ENCODE assay signal across 10 cellular contexts in the genomic region with DNA sequence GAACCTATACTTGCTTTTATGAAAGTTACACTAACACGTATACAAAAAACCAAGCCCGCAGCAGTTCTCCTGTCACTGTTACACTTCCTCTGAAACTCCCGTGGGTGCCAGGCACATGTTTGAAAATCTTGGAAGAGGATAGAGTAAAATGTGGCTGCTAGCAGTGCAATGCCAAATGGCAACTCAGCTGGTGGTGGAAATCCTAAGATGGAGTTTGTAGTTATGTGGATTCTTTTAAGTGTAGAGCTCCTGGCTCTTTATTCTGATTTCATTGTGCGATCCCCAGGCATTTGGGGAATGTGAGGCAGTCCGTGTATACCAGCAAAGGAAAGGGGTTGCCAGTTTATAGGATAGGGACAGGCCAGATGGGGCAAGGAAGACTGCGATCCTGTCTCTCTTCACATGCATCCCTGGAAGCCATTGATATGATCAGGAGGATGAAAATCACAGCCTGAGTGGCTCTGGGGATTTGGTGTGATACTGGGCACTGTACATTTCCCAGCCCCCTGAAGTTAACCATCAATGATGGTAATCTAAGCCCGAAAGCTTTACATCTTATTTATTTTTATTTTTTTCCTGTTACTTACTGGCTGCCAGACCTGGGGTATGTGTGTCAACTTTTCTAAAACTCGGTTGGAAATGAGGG. TPM values are rescaled to one million over a fixed set of nuclear protein-coding genes. Genes with fewer than 3 reads are reported as not detected.
DNase-seq lines count a peak whose midpoint lies in the region; ATAC-seq and TF ChIP-seq lines count a peak whose summit lies in the region.
"Had no signal": no experiment of that assay in that cellular context is flagged by ENCODE, and none has a peak within 500 bp of the region (broad histone marks: within the 10 kb centered on the region; RNA-seq: fewer than 3 reads in every experiment).

No MANE protein-coding gene starts in this region.

- DNase-seq in heart right ventricle (no peak), cardiac septum (ENCODE audit: low spot score) (no peak), astrocyte of the cerebellum (ENCODE audit: low read depth) (no peak), inferior parietal cortex (ENCODE audit: extremely low spot score) (peak; percentile 5), mucosa of descending colon (no peak)
- DNase-seq in activated naive CD4-positive, alpha-beta T cell treated with anti-CD3 and anti-CD28 coated beads, Interleukin-2, amount 50 U/mL, for 16 hours, result no peak
- no peak for DNase-seq in naive thymus-derived CD4-positive, alpha-beta T cell
- DNase-seq: activated gamma-delta T cell treated with Interleukin-2 at 50 U/mL for 16 hours; CD4-positive, alpha-beta memory T cell had no signal

- CTCF ChIA-PET in naive thymus-derived CD4-positive, alpha-beta T cell (lab: Charles Lee), result no interaction called here

- peaks cover 0 to 37% (median 25%) of the 10 kb centered on the region in 7 donors for H3K27me3 ChIP-seq in heart right ventricle
- no peaks in the 10 kb centered on the region for H3K27me3 ChIP-seq in naive thymus-derived CD4-positive, alpha-beta T cell (ENCODE audit: control insufficient read depth in 2 of 2, insufficient read depth in 2 of 2, low read length in 2 of 2)

- intact Hi-C loops in heart right ventricle (cut with DNase I) (no loop called here), cardiac septum (cut with DNase I) (no loop called here), mucosa of descending colon (cut with DNase I, micrococcal nuclease) (no loop called here)
- intact Hi-C loops in naive thymus-derived CD4-positive, alpha-beta T cell (cut with micrococcal nuclease), result no loop called here

- POLR2A ChIA-PET in naive thymus-derived CD4-positive, alpha-beta T cell (lab: Charles Lee), result no interaction called here

- no peak overlapping the region for H3K27ac Mint-ChIP-seq in naive thymus-derived CD4-positive, alpha-beta T cell
- H3K27ac Mint-ChIP-seq: CD4-positive, alpha-beta memory T cell had no signal

- H3K27ac ChIP-seq in heart right ventricle (no peak overlapping the region), urinary bladder (ENCODE audit: low read depth) (no peak overlapping the region)
- H3K27ac ChIP-seq in naive thymus-derived CD4-positive, alpha-beta T cell (ENCODE audit: low read depth, low read length), result no peak overlapping the region

- H3K4me1 Mint-ChIP-seq in naive thymus-derived CD4-positive, alpha-beta T cell, result peaks cover 0 to 10% (median 0%) of the 10 kb centered on the region in 7 donors

- in situ Hi-C loops in astrocyte of the cerebellum (cut with HindIII; ENCODE audit: low sequenced_read_pairs), result no loop called here

- H3K9me3 ChIP-seq in heart right ventricle (peaks cover 0 to under 1% (median 0%) of the 10 kb centered on the region in 11 donors), mucosa of descending colon (no peaks in the 10 kb centered on the region)
- no peaks in the 10 kb centered on the region for H3K9me3 ChIP-seq in naive thymus-derived CD4-positive, alpha-beta T cell (ENCODE audit: control insufficient read depth in 2 of 3, low read length in 3 of 3)

- H3K4me1 ChIP-seq in heart right ventricle, result peaks cover 0 to 19% (median 7%) of the 10 kb centered on the region in 9 donors
- peaks cover 2% of the 10 kb centered on the region for H3K4me1 ChIP-seq in urinary bladder (ENCODE audit: insufficient read depth)
- H3K4me1 ChIP-seq in naive thymus-derived CD4-positive, alpha-beta T cell (ENCODE audit: control insufficient read depth in 2 of 2, insufficient read depth in 2 of 2, low read length in 2 of 2), result no peaks in the 10 kb centered on the region
- peaks cover 4% of the 10 kb centered on the region for H3K4me1 ChIP-seq in mucosa of descending colon (ENCODE audit: low read depth)

- ATAC-seq in heart right ventricle (no peak), mucosa of descending colon (no peak)
- ATAC-seq in naive thymus-derived CD4-positive, alpha-beta T cell, result no peak

- peak overlapping the region in 7 of 10 donors; percentile 35 to 64 (median 55) for H3K4me3 ChIP-seq in heart right ventricle
- H3K4me3 ChIP-seq in astrocyte of the cerebellum (ENCODE audit: low read depth, low read length), result peak overlapping the region; percentile 78
- H3K4me3 ChIP-seq in urinary bladder (ENCODE audit: low read depth, low read length), result peak overlapping the region; percentile 53
- no peak overlapping the region for H3K4me3 ChIP-seq in naive thymus-derived CD4-positive, alpha-beta T cell (ENCODE audit: low read length)
- no peak overlapping the region for H3K4me3 ChIP-seq in mucosa of descending colon

- H3K36me3 ChIP-seq in heart right ventricle (no peaks in the 10 kb centered on the region), urinary bladder (ENCODE audit: insufficient read depth) (no peaks in the 10 kb centered on the region), mucosa of descending colon (ENCODE audit: low read depth) (no peaks in the 10 kb centered on the region)
- H3K36me3 ChIP-seq in naive thymus-derived CD4-positive, alpha-beta T cell (ENCODE audit: control insufficient read depth in 2 of 3, insufficient read depth in 3 of 3, low read length in 3 of 3), result no peaks in the 10 kb centered on the region

- no peak overlapping the region for H3K4me3 Mint-ChIP-seq in naive thymus-derived CD4-positive, alpha-beta T cell

- H3K36me3 Mint-ChIP-seq in naive thymus-derived CD4-positive, alpha-beta T cell, result peaks cover 0 to 4% (median 0%) of the 10 kb centered on the region in 5 donors
- H3K36me3 Mint-ChIP-seq: CD4-positive, alpha-beta memory T cell had no signal

- H3K9me3 Mint-ChIP-seq in naive thymus-derived CD4-positive, alpha-beta T cell, result peaks cover 0 to 5% (median 0%) of the 10 kb centered on the region in 11 donors

- WGBS in heart right ventricle, 2 donors, result 54 to 57% methylated on average over 8 of the region's 8 CpGs
- 54% methylated on average over 8 of the region's 8 CpGs for WGBS in urinary bladder

- no peak for TF ChIP-seq CTCF in heart right ventricle (IDR thresholded peaks at IDR 0.05)
- no peak for TF ChIP-seq CTCF in astrocyte of the cerebellum (IDR thresholded peaks at IDR 0.05; ENCODE audit: low read depth, low read length, missing control alignments)
- TF ChIP-seq CTCF in mucosa of descending colon (IDR thresholded peaks at IDR 0.05), result no peak

- H3K27me3 Mint-ChIP-seq in naive thymus-derived CD4-positive, alpha-beta T cell, result peaks cover 29 to 51% (median 36%) of the 10 kb centered on the region in 5 donors

RNA-seq across cellular contexts. Expression of gene STAC, which starts 1.1 kb away (rescaled TPM):
- 1 to 10 TPM in 2 of 10 donors, under 1 TPM in 8; 0.13 to 1.5 (median 0.55) TPM for total RNA-seq in heart right ventricle
- under 1 TPM; 0.28 to 0.29 TPM for polyA plus RNA-seq in heart right ventricle
- total RNA-seq in cardiac septum, result 0.51 TPM
- 8.9 TPM for total RNA-seq in urinary bladder
- 1.5 TPM for polyA plus RNA-seq in urinary bladder
- under 1 TPM in 1 of 5 experiments, not detected in 4; 0.22 TPM for total RNA-seq in naive thymus-derived CD4-positive, alpha-beta T cell
- polyA plus RNA-seq in naive thymus-derived CD4-positive, alpha-beta T cell, result not detected
- total RNA-seq in mucosa of descending colon, result 1 to 10 TPM in 1 of 3 donors, under 1 TPM in 1, not detected in 1; 0.43 to 4.5 TPM
- total RNA-seq: CD4-positive, alpha-beta memory T cell had no signal
- polyA plus RNA-seq: CD4-positive, alpha-beta memory T cell had no signal

Comparison
In these comparisons a context has a peak if more than half of its experiments do, and no peak if none do; other contexts are left out.
1. H3K4me3 ChIP-seq: peak in heart right ventricle (7 of 10), astrocyte of the cerebellum (single experiment) and urinary bladder (single experiment); none in naive thymus-derived CD4-positive, alpha-beta T cell (single experiment) and mucosa of descending colon (single experiment).